ENCODE assay signal across 8 cellular contexts in genomic region chr1:223133824-223134435, GRCh38. TPM values are rescaled to one million over a fixed set of nuclear protein-coding genes. Genes with fewer than 3 reads are reported as not detected.
DNase-seq lines count a peak whose midpoint lies in the region; ATAC-seq and TF ChIP-seq lines count a peak whose summit lies in the region.

No MANE protein-coding gene starts in this region.

- peak overlapping the region; percentile 39 to 79 for H3K27ac ChIP-seq in coronary artery

- TF ChIP-seq CTCF in coronary artery (IDR thresholded peaks at IDR 0.05), result peak; percentile 82

- ATAC-seq in GM19035 (IDR thresholded peaks at IDR 0.05; ENCODE audit: unreplicated experiment) (peak; percentile 76), HG03378 (IDR thresholded peaks at IDR 0.05; ENCODE audit: unreplicated experiment) (peak; percentile 56), left lobe of liver (peak; percentile 89)

- DNase-seq in AG08395 (ENCODE audit: low spot score), result peak; percentile 90
- peak; percentile 84 to 87 for DNase-seq in NCI-H524 (lab: John Stamatoyannopoulos, UW)
- DNase-seq in activated CD4-positive, alpha-beta T cell treated with anti-CD3 and anti-CD28 coated beads for 48 hours, result peak; percentile 85
- DNase-seq in coronary artery (ENCODE audit: low spot score), result peak; percentile 87
- DNase-seq in left lobe of liver (ENCODE audit: low spot score), result peak; percentile 82
- peak; percentile 75 for DNase-seq in stimulated activated CD4-positive, alpha-beta T cell treated with anti-CD3 and anti-CD28 coated beads, Interleukin-1b, Interleukin-23, amount 100 ng/mL, for 48 hours

- peak overlapping the region; percentile 70 for H3K4me3 ChIP-seq in coronary artery

RNA-seq across cellular contexts. Expression of gene TLR5, which starts 9.1 kb away (rescaled TPM):
- total RNA-seq in left lobe of liver, result 1.1 TPM

Comparison
In these comparisons a context has a peak if more than half of its experiments do, and no peak if none do; other contexts are left out.
1. Peak in every context shown above with its lines: DNase-seq, ATAC-seq, H3K4me3 ChIP-seq and H3K27ac ChIP-seq.